8 cellular contexts compared by ENCODE assay signal in genomic region chr1:50605186-50605875, GRCh38.
DNase-seq lines count a peak whose midpoint lies in the region; ATAC-seq, FAIRE-seq and TF ChIP-seq lines count a peak whose summit lies in the region.

No MANE protein-coding gene starts in this region.

- no peaks in the 10 kb centered on the region for H3K36me3 ChIP-seq in GM06990 (ENCODE audit: control insufficient read depth, insufficient read depth, low read length)

- no peaks in the 10 kb centered on the region for H3K27me3 ChIP-seq in GM06990 (replicated peaks; ENCODE audit: control insufficient read depth, insufficient read depth, low read length)

- TF ChIP-seq CTCF in GM06990 (IDR thresholded peaks at IDR 0.05; ENCODE audit: insufficient read depth, low read length, poor library complexity, severe bottlenecking), result peak; percentile 53

- DNase-seq in GM06990 (ENCODE audit: extremely low read depth, insufficient read length), result no peak
- peak; percentile 68 for DNase-seq in NAMALWA (ENCODE audit: low spot score)
- peak; percentile 35 for DNase-seq in SW480 (ENCODE audit: low spot score)
- peak; percentile 16 for DNase-seq in iPS-NIHi11 (ENCODE audit: low spot score)
- no peak for DNase-seq in NCI-H526 treated with DMSO at 0.1 percent for 48 hours (lab: John Stamatoyannopoulos, UW)

- H3K4me3 ChIP-seq in GM06990 (replicated peaks; ENCODE audit: low read depth, low read length), result no peak overlapping the region

- ATAC-seq in GM18909 (IDR thresholded peaks at IDR 0.05; ENCODE audit: poor library complexity, unreplicated experiment), result no peak
- ATAC-seq in GM21528 (IDR thresholded peaks at IDR 0.05; ENCODE audit: low FRiP score, unreplicated experiment), result no peak

- peak; percentile 29 for FAIRE-seq in A204.1 (lab: Jason Lieb, UNC)

Comparison
In these comparisons a context has a peak if more than half of its experiments do, and no peak if none do; other contexts are left out.
1. DNase-seq: peak in NAMALWA (single experiment), SW480 (single experiment) and iPS-NIHi11 (single experiment); none in GM06990 (single experiment) and NCI-H526 treated with DMSO at 0.1 percent for 48 hours (single experiment).